Comparison of ENCODE assay signal across 8 cellular contexts in the genomic region with DNA sequence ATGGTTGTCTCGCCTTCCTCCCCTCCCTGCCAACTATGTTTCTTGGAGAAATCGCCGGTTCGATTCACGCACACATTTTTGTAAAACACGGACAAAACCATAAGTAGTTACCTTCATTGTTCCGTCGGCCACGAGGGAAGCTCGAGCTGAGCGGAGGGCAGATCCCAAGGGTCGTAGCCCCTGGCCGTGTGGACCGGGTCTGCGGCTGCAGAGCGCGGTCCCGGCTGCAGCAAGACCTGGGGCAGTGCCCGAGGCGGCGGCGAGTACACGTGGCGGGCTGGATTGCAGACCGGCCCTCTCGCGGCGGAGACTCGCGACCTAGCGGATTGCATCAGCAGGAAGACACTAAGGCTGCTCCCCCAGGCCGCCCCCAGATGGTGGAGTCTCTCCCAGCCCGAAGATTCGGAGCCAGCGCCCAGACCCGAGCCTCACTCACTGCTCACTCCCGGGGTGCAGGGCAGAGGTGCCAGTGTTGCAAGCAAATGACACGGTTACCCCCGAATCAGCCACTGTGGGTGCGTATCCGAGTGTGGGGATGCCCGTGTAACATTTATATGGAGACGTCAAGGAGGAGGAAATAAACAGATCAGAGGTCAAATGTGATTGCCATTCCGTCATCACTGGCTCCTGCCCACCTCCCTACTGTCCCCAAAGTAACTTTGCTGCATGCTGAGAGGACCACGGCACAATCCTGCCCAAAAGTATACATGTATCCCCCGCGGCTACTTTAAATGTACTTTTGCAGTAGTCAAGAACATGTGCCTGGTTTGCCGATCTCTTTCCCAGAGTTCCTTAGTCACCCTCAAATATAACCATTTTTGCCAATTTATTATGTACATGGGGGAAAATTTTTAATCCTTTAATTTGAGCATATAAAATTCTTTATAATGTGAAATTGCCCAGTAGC. TPM values are rescaled to one million over a fixed set of nuclear protein-coding genes. Genes with fewer than 3 reads are reported as not detected.
DNase-seq lines count a peak whose midpoint lies in the region; ATAC-seq, FAIRE-seq and TF ChIP-seq lines count a peak whose summit lies in the region.

A gene with protein sequence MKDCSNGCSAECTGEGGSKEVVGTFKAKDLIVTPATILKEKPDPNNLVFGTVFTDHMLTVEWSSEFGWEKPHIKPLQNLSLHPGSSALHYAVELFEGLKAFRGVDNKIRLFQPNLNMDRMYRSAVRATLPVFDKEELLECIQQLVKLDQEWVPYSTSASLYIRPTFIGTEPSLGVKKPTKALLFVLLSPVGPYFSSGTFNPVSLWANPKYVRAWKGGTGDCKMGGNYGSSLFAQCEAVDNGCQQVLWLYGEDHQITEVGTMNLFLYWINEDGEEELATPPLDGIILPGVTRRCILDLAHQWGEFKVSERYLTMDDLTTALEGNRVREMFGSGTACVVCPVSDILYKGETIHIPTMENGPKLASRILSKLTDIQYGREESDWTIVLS (minus strand): TSS at position 286 of the 907 bp plus-strand sequence. CDS start 169 bp downstream, at position 117.

- H3K4me3 Mint-ChIP-seq in astrocyte (ENCODE audit: unreplicated experiment), result peak within 1 kb of the TSS; percentile 91

- H3K4me2 ChIP-seq in astrocyte (ENCODE audit: low read length), result peak within 1 kb of the TSS; percentile 88

- ATAC-seq in GM18502 (IDR thresholded peaks at IDR 0.05; ENCODE audit: poor library complexity, unreplicated experiment) (peak; percentile 37), HG03159 (IDR thresholded peaks at IDR 0.05; ENCODE audit: unreplicated experiment) (peak; percentile 37)

- peak within 1 kb of the TSS; percentile 97 for H3K27ac Mint-ChIP-seq in astrocyte (ENCODE audit: unreplicated experiment)

- H3K4me1 ChIP-seq in astrocyte (ENCODE audit: insufficient read depth, low read length), result peaks cover 32% of the 10 kb centered on the region

- no peaks in the 10 kb centered on the region for H3K9me3 Mint-ChIP-seq in astrocyte (ENCODE audit: unreplicated experiment)

- H3K4me1 Mint-ChIP-seq in astrocyte (ENCODE audit: low read depth, unreplicated experiment), result peaks cover 23% of the 10 kb centered on the region

- peak; percentile 5 for TF ChIP-seq CTCF in astrocyte (IDR thresholded peaks at IDR 0.05; ENCODE audit: insufficient read depth, low read depth, low read length)

- no peaks in the 10 kb centered on the region for H3K27me3 Mint-ChIP-seq in astrocyte (ENCODE audit: low read depth, unreplicated experiment)

- H3K27me3 ChIP-seq in astrocyte (ENCODE audit: insufficient read depth, low read length), result no peaks in the 10 kb centered on the region

- peak within 1 kb of the TSS; percentile 86 for H3K27ac ChIP-seq in astrocyte (ENCODE audit: low read depth, low read length)

- H3K36me3 ChIP-seq in astrocyte (ENCODE audit: insufficient read depth, low read length), result peaks cover 5% of the 10 kb centered on the region

- H3K9ac ChIP-seq in astrocyte (ENCODE audit: low read length), result peak within 1 kb of the TSS; percentile 96

- peak within 1 kb of the TSS; percentile 89 for H2AFZ ChIP-seq in astrocyte (ENCODE audit: low read depth, low read length)

- no peak for FAIRE-seq in astrocyte (lab: Jason Lieb, UNC)

- peaks cover 53% of the 10 kb centered on the region for H3K79me2 ChIP-seq in astrocyte (ENCODE audit: insufficient read depth, low read length)

- H3K36me3 Mint-ChIP-seq in astrocyte (ENCODE audit: low read depth, unreplicated experiment), result peaks cover 4% of the 10 kb centered on the region

- DNase-seq in A172 (ENCODE audit: low spot score), result peak; percentile 30
- peak; percentile 60 for DNase-seq in RPMI8226
- peak; percentile 78 for DNase-seq in astrocyte (ENCODE audit: low read depth)
- DNase-seq in hypothalamus (lab: John Stamatoyannopoulos, UW), result peak in 38 of 51 donors; percentile 3 to 61 (median 27)
- peak; percentile 85 for DNase-seq in retina
- no peak for DNase-seq in NCI-H345 treated with DMSO at 0.1 percent for 48 hours (lab: John Stamatoyannopoulos, UW; ENCODE audit: unreplicated experiment)

- peak within 1 kb of the TSS; percentile 83 for H3K4me3 ChIP-seq in astrocyte (ENCODE audit: insufficient read depth, low read depth, low read length)

- no peaks in the 10 kb centered on the region for H3K9me3 ChIP-seq in astrocyte (ENCODE audit: insufficient read depth, low read depth, low read length)

- peaks cover 18% of the 10 kb centered on the region for H4K20me1 ChIP-seq in astrocyte (ENCODE audit: insufficient read depth, low read length)

RNA-seq across cellular contexts. Expression of the gene that starts here (rescaled TPM):
- 15.8 and 32.8 TPM in 2 replicates for total RNA-seq in A172 (2014; rRNA removed; shearing (Covaris generic))
- total RNA-seq in astrocyte, result 459 and 476 TPM in 2 replicates

Comparison
In these comparisons a context has a peak if more than half of its experiments do, and no peak if none do; other contexts are left out.
1. RNA of the gene that starts here (total RNA-seq): 459 to 476 TPM in astrocyte; 15.8 to 32.8 TPM in A172; every median in the first group is over 10 times any median in the second.